14 cellular contexts compared by ENCODE assay signal in the genomic region with DNA sequence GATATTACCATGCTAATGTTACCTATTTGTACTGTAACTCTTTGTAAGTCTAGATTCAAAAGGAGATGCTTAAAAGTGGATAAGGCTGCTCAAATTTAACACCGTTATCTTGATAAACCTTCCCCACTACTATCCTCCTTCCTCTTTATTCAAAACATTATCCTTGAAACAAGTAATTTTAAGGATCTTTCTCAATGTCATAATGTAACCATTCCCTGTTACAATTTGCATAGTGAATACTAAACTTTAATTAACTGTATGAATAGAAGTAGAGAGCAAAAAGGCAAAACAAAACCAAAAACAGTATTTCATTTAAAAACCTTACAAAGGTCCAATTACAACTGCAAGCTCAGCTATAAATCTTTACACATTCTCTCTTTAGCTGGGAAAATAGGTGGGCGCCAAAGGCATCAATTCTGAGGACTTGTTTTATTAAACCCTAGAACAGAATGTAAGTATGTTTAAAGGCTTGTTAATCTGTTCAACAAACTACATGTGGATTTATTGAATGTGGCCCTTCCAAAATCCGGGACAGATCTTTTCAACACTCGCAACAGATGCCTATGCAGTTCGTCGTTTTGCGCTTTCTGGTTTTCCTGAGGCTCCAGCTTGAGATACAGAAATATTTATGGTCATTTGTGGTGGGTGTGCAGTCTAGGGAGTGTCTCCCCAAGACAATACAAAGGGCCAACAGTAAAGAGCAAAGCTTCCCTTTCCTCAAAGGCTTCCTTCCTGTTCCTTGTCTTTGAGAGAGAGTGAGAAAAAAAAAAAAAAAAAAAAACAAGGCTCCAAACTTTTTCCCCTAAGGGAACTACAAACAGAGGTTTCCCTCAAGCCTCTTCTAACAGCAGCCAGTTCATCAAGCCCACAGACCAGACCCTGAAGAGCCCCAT. TPM values are rescaled to one million over a fixed set of nuclear protein-coding genes. Genes with fewer than 3 reads are reported as not detected.
A peak's percentile ranks its signal among the peaks of the same experiment; 100 is the strongest.
DNase-seq lines count a peak whose midpoint lies in the region; ATAC-seq, FAIRE-seq and TF ChIP-seq lines count a peak whose summit lies in the region.
"Had no signal": no experiment of that assay in that cellular context is flagged by ENCODE, and none has a peak within 500 bp of the region (broad histone marks: within the 10 kb centered on the region; RNA-seq: fewer than 3 reads in every experiment).

No MANE protein-coding gene starts in this region.

- TF ChIP-seq CTCF in colonic mucosa (IDR thresholded peaks at IDR 0.05) (no peak), suprapubic skin (IDR thresholded peaks at IDR 0.05) (no peak)

- no peak for TF ChIP-seq EP300 in suprapubic skin (IDR thresholded peaks at IDR 0.05)

- intact Hi-C loops in colonic mucosa (cut with DNase I) = no loop called here

- peak overlapping the region; percentile 26; the same call in 1 of the 2 replicates for H3K27ac ChIP-seq in HUES64 (ENCODE audit: low read depth, low read length)
- H3K27ac ChIP-seq in colonic mucosa = peak overlapping the region; percentile 2
- peak overlapping the region; percentile 29 for H3K27ac ChIP-seq in suprapubic skin

- peaks cover 42% of the 10 kb centered on the region for H3K4me1 ChIP-seq in HUES64 (ENCODE audit: insufficient read depth, low read length)
- peaks cover 10% of the 10 kb centered on the region for H3K4me1 ChIP-seq in colonic mucosa
- H3K4me1 ChIP-seq in suprapubic skin = peaks cover 37% of the 10 kb centered on the region

- H3K9ac ChIP-seq in HUES64 (ENCODE audit: low read depth, low read length) = no peak overlapping the region; the same call in 1 of the 2 replicates
- H3K9ac ChIP-seq in colonic mucosa (ENCODE audit: low read depth in 2 of 2, low read length in 2 of 2) = no peak overlapping the region

- no peaks in the 10 kb centered on the region for H3K9me3 ChIP-seq in HUES64 (ENCODE audit: insufficient read depth, low read depth, low read length)
- H3K9me3 ChIP-seq in colonic mucosa = no peaks in the 10 kb centered on the region
- no peaks in the 10 kb centered on the region for H3K9me3 ChIP-seq in suprapubic skin

- no peak for FAIRE-seq in HTR-8/SVneo (lab: Jason Lieb, UNC)
- FAIRE-seq: GM19239, islet of Langerhans, TTC549 had no signal

- H3K27me3 ChIP-seq in HUES64 (ENCODE audit: insufficient read depth, low read length) (no peaks in the 10 kb centered on the region), colonic mucosa (no peaks in the 10 kb centered on the region), suprapubic skin (no peaks in the 10 kb centered on the region)

- H3K4me3 ChIP-seq in HUES64 (ENCODE audit: low read length) (no peak overlapping the region), colonic mucosa (no peak overlapping the region), suprapubic skin (no peak overlapping the region)

- DNase-seq in colonic mucosa (no peak), left kidney (ENCODE audit: low read depth, low spot score) (peak; percentile 45), suprapubic skin (ENCODE audit: low spot score in 2 of 2) (no peak), cerebellum (ENCODE audit: low spot score) (no peak), HTR-8/SVneo (ENCODE audit: insufficient read length, low spot score) (no peak), AG08395 (ENCODE audit: low spot score) (no peak)
- DNase-seq: activated T-cell treated with anti-CD3 and anti-CD28 coated beads, Interleukin-2, amount 50 U/mL, for 48 hours; NCI-H2171; stimulated activated naive CD4-positive, alpha-beta T cell treated with Interleukin-2 at 50 U/mL for 16 hours had no signal

- H3K36me3 ChIP-seq in HUES64 (ENCODE audit: insufficient read depth, low read length) (no peaks in the 10 kb centered on the region), colonic mucosa (no peaks in the 10 kb centered on the region), suprapubic skin (no peaks in the 10 kb centered on the region)

- no peak for TF ChIP-seq POLR2A in suprapubic skin (IDR thresholded peaks at IDR 0.05)

- ATAC-seq in GM19455 (IDR thresholded peaks at IDR 0.05; ENCODE audit: unreplicated experiment) = no peak

- WGBS in HUES64 = 85% methylated on average over 7 of the region's 7 CpGs
- WGBS in suprapubic skin = 61% methylated on average over 7 of the region's 7 CpGs

RNA-seq across cellular contexts. Expression of a gene that starts 15.1 kb away (rescaled TPM):
- 18.7 TPM for polyA plus RNA-seq in HUES64 (2013, experiment 1 of 2)
- 19.6 TPM for polyA plus RNA-seq in HUES64 (2013, experiment 2 of 2)
- total RNA-seq in colonic mucosa (10 to 100 TPM; 43.7 to 54.0 TPM), suprapubic skin (10 to 100 TPM; 73.0 to 91.9 (median 78.9) TPM), cerebellum (32.3 TPM)
